Comparison of ENCODE assay signal across 8 cellular contexts in the genomic region with DNA sequence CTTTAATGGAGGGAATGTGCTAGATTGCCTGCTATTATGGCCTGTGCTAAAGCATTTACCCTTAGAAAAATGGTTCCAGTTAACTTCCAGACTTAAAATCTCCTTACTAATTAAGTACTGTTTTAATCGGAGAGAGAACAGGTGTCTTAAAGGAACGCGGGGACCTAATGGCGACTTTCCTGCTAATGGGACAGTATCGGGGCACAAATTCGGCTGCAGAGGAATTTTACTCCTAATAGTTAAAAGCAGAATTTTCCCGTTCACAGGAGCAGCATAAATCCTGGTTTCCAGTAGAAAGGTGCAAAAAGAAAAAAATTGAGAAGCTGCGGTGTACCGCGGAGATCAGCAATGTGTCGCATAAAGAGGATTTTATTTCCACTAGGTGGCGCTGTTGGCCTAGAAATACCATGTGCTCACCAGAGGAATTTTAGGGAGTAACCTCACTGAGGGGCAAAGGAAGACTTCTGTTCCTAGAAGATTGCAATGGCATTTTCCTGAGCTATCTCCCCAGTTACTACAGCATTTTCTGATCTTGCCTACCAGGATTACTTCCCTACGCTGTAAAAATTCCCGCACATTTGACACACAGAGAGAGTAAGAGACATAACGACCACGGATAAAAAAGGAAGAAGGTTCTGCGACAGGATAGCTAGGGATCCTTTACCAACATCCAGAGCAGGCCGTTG. TPM values are rescaled to one million over a fixed set of nuclear protein-coding genes. Genes with fewer than 3 reads are reported as not detected.
DNase-seq lines count a peak whose midpoint lies in the region; ATAC-seq and TF ChIP-seq lines count a peak whose summit lies in the region.

No MANE protein-coding gene starts in this region.

- H3K4me3 ChIP-seq in A673 (ENCODE audit: low read depth, low read length, poor library complexity, severe bottlenecking) (peak overlapping the region; percentile 8), GM12864 (ENCODE audit: low read depth, low read length) (no peak overlapping the region), coronary artery (no peak overlapping the region), lower lobe of right lung (no peak overlapping the region)

- no peaks in the 10 kb centered on the region for H3K36me3 ChIP-seq in A673 (ENCODE audit: insufficient read depth, low read length, poor library complexity, severe bottlenecking)
- H3K36me3 ChIP-seq in lower lobe of right lung: no peaks in the 10 kb centered on the region

- no peaks in the 10 kb centered on the region for H3K4me1 ChIP-seq in A673 (ENCODE audit: insufficient read depth, low read length, poor library complexity, severe bottlenecking)
- H3K4me1 ChIP-seq in lower lobe of right lung: no peaks in the 10 kb centered on the region

- H3K27me3 ChIP-seq in A673 (replicated peaks; ENCODE audit: insufficient read depth, low read depth, low read length, poor library complexity) (no peaks in the 10 kb centered on the region), lower lobe of right lung (ENCODE audit: low read depth) (peaks cover 22% of the 10 kb centered on the region)

- peak; percentile 83 for DNase-seq in A673 (ENCODE audit: low spot score)
- DNase-seq in GM12864 (ENCODE audit: low read depth): peak; percentile 24
- DNase-seq in NCI-H2171 (lab: John Stamatoyannopoulos, UW): peak; percentile 42
- peak; percentile 71 for DNase-seq in activated CD4-positive, alpha-beta T cell treated with anti-CD3 and anti-CD28 coated beads for 36 hours
- DNase-seq in coronary artery (ENCODE audit: low spot score): no peak
- no peak for DNase-seq in lower lobe of right lung
- DNase-seq in stimulated activated CD8-positive, alpha-beta memory T cell treated with anti-CD3 and anti-CD28 coated beads, Interleukin-2, amount 100 ng/mL, for 48 hours (ENCODE audit: low read depth in 2 of 2): peak; percentile 4 to 9

- intact Hi-C loops in A673 (cut with micrococcal nuclease; ENCODE audit: unreplicated experiment) (no loop called here), lower lobe of right lung (cut with DNase I) (no loop called here)
- intact Hi-C loops in activated CD4-positive, alpha-beta T cell treated with anti-CD3 and anti-CD28 coated beads for 36 hours (cut with DNase I, micrococcal nuclease): loop anchor here (1.0 to 10.0 kb wide), 10 partner anchors 91 to 491 kb away; a partner anchor contains a TSS

- H3K9me3 Mint-ChIP-seq in activated CD4-positive, alpha-beta T cell treated with anti-CD3 and anti-CD28 coated beads for 36 hours (ENCODE audit: low read depth): peaks cover 16% of the 10 kb centered on the region

- peaks cover 33% of the 10 kb centered on the region for H3K27me3 Mint-ChIP-seq in activated CD4-positive, alpha-beta T cell treated with anti-CD3 and anti-CD28 coated beads for 36 hours

- no peaks in the 10 kb centered on the region for H3K4me1 Mint-ChIP-seq in activated CD4-positive, alpha-beta T cell treated with anti-CD3 and anti-CD28 coated beads for 36 hours

- CTCF ChIA-PET in A673 (lab: Charles Lee): interaction anchor here (0.7 to 1.0 kb wide), 4 partner anchors 246 to 420 kb away, joined by 3 to 7 read pairs (median 3); no protein-coding TSS in a partner anchor
- CTCF ChIA-PET in activated CD4-positive, alpha-beta T cell treated with anti-CD3 and anti-CD28 coated beads for 36 hours (lab: Charles Lee): interaction anchor here (0.6 to 3.1 kb wide), 30 partner anchors 9 to 299 kb away, joined by 3 to 13 read pairs (median 4); a partner anchor contains a TSS

- TF ChIP-seq CTCF in A673 (conservative IDR thresholded peaks at IDR 0.05; ENCODE audit: low read depth, low read length) (peak; percentile 76), GM12864 (IDR thresholded peaks at IDR 0.05; ENCODE audit: low read depth, low read length, missing control alignments) (peak; percentile 59), coronary artery (IDR thresholded peaks at IDR 0.05) (peak; percentile 20), lower lobe of right lung (IDR thresholded peaks at IDR 0.05) (peak; percentile 72)

- H3K27ac Mint-ChIP-seq in activated CD4-positive, alpha-beta T cell treated with anti-CD3 and anti-CD28 coated beads for 36 hours: no peak overlapping the region

- ATAC-seq in activated CD4-positive, alpha-beta T cell treated with anti-CD3 and anti-CD28 coated beads for 36 hours: no peak
- ATAC-seq in lower lobe of right lung: peak; percentile 48 to 69
- no peak for ATAC-seq in HG02610 (IDR thresholded peaks at IDR 0.05; ENCODE audit: unreplicated experiment)

- peaks cover under 1% of the 10 kb centered on the region for H3K36me3 Mint-ChIP-seq in activated CD4-positive, alpha-beta T cell treated with anti-CD3 and anti-CD28 coated beads for 36 hours (ENCODE audit: low read depth)

- no peak overlapping the region for H3K4me3 Mint-ChIP-seq in activated CD4-positive, alpha-beta T cell treated with anti-CD3 and anti-CD28 coated beads for 36 hours

- H3K9me3 ChIP-seq in A673 (ENCODE audit: low read depth, low read length, poor library complexity, severe bottlenecking) (peaks cover 11% of the 10 kb centered on the region), lower lobe of right lung (peaks cover 22% of the 10 kb centered on the region)

- BruUV-seq in A673 (replicated peaks; lab: Mats Ljungman, UMichigan): no TSS peak

- POLR2A ChIA-PET in A673 (lab: Charles Lee; ENCODE audit: low non-redundant PET): interaction anchor here (0.7 kb wide), 1 partner anchor 646 kb away, joined by 3 read pairs; no protein-coding TSS in a partner anchor
- POLR2A ChIA-PET in activated CD4-positive, alpha-beta T cell treated with anti-CD3 and anti-CD28 coated beads for 36 hours (lab: Charles Lee): no interaction called here

- no peak overlapping the region for H3K27ac ChIP-seq in A673 (ENCODE audit: low read depth, low read length, poor library complexity, severe bottlenecking)
- H3K27ac ChIP-seq in coronary artery: no peak overlapping the region
- no peak overlapping the region for H3K27ac ChIP-seq in lower lobe of right lung

RNA-seq across cellular contexts. Expression of a gene that starts 44.5 kb away (rescaled TPM):
- total RNA-seq in A673 (2021) (7.7 and 7.8 TPM in 2 replicates), lower lobe of right lung (0.86 TPM)
- total RNA-seq in activated CD4-positive, alpha-beta T cell treated with anti-CD3 and anti-CD28 coated beads for 36 hours: 1 to 10 TPM; 2.5 to 3.7 TPM

RNA-seq across cellular contexts. Expression of a gene that starts 56.1 kb away (rescaled TPM):
- total RNA-seq in A673 (2021) (not detected in 2 replicates), lower lobe of right lung (not detected)
- total RNA-seq in activated CD4-positive, alpha-beta T cell treated with anti-CD3 and anti-CD28 coated beads for 36 hours: not detected

Comparison
In these comparisons a context has a peak if more than half of its experiments do, and no peak if none do; other contexts are left out.
1. DNase-seq: peak in A673 (single experiment), GM12864 (single experiment), NCI-H2171 (single experiment), activated CD4-positive, alpha-beta T cell treated with anti-CD3 and anti-CD28 coated beads for 36 hours (single experiment) and stimulated activated CD8-positive, alpha-beta memory T cell treated with anti-CD3 and anti-CD28 coated beads, Interleukin-2, amount 100 ng/mL, for 48 hours (2 of 2); none in coronary artery (single experiment) and lower lobe of right lung (single experiment).
2. CTCF ChIP-seq: peak in every context shown above with its lines; median percentile 76 in A673; 72 in lower lobe of right lung; 59 in GM12864; 20 in coronary artery.
3. ATAC-seq: peak in lower lobe of right lung (2 of 2); none in activated CD4-positive, alpha-beta T cell treated with anti-CD3 and anti-CD28 coated beads for 36 hours (single experiment) and HG02610 (single experiment).
4. intact Hi-C loops: an anchor here in activated CD4-positive, alpha-beta T cell treated with anti-CD3 and anti-CD28 coated beads for 36 hours (1.0 to 10.0 kb wide); none called in A673 and lower lobe of right lung.